Comparison of ENCODE assay signal across 8 cellular contexts in the genomic region with DNA sequence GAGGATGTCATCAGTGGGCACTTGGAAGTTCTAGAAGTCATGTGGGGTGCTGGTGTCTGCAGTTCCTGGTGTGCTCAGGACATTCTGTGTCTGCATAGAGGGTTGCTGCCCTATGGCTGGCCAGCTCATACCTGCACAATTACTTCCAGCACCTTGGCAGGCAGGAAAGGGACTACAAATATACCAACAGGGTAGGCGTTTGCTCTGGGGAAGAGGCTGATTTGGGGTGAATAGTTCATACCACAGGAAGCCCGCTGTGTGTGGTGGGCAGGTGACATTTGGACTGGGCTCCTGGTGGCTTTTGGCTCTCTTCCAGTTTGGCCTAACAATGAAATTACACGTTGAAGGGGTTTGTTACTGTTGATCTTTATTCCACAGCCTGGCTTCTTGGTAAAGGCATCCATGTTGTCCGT.
A peak's percentile ranks its signal among the peaks of the same experiment; 100 is the strongest.
DNase-seq lines count a peak whose midpoint lies in the region; ATAC-seq and TF ChIP-seq lines count a peak whose summit lies in the region.

No MANE protein-coding gene starts in this region.

- H3K36me3 Mint-ChIP-seq in natural killer cell treated with Interleukin-12 subunit alpha and Interleukin-12 subunit beta and Interleukin-15 and Interleukin-18, amount 100 ng/mL, for 72 hours, result no peaks in the 10 kb centered on the region

- peaks cover 34% of the 10 kb centered on the region for H3K4me1 ChIP-seq in HUES48 (ENCODE audit: control insufficient read depth, insufficient read depth, low read length)
- H3K4me1 ChIP-seq in gastroesophageal sphincter, result peaks cover 0 to 8% (median 0%) of the 10 kb centered on the region in 3 donors

- no peak for ATAC-seq in GM18505 (IDR thresholded peaks at IDR 0.05; ENCODE audit: unreplicated experiment)
- ATAC-seq in natural killer cell treated with Interleukin-12 subunit alpha and Interleukin-12 subunit beta and Interleukin-15 and Interleukin-18, amount 100 ng/mL, for 72 hours, result peak in 1 of 2 donors; percentile 24
- ATAC-seq in gastroesophageal sphincter, result no peak
- no peak for ATAC-seq in GM21528 (IDR thresholded peaks at IDR 0.05; ENCODE audit: low FRiP score, unreplicated experiment)
- no peak for ATAC-seq in GM21526 (IDR thresholded peaks at IDR 0.05; ENCODE audit: low FRiP score, unreplicated experiment)

- peak; percentile 16 for DNase-seq in activated effector memory CD4-positive, alpha-beta T cell treated with Interleukin-2 at 50 U/mL for 16 hours
- no peak for DNase-seq in natural killer cell treated with Interleukin-12 subunit alpha and Interleukin-12 subunit beta and Interleukin-15 and Interleukin-18, amount 100 ng/mL, for 72 hours (ENCODE audit: low spot score)
- DNase-seq in GM13977 (ENCODE audit: low spot score), result no peak

- no peak overlapping the region for H3K9ac ChIP-seq in HUES48 (ENCODE audit: low read depth, low read length)

- H3K27ac Mint-ChIP-seq in natural killer cell treated with Interleukin-12 subunit alpha and Interleukin-12 subunit beta and Interleukin-15 and Interleukin-18, amount 100 ng/mL, for 72 hours, result peak overlapping the region; percentile 8 to 38

- TF ChIP-seq CTCF in gastroesophageal sphincter (IDR thresholded peaks at IDR 0.05), result no peak
- TF ChIP-seq CTCF in GM13977 (IDR thresholded peaks at IDR 0.05; ENCODE audit: extremely low read depth, insufficient read depth, missing control alignments), result no peak

- WGBS in gastroesophageal sphincter (ENCODE audit: low coverage in 1 of 2), 2 donors, result 78 to 83% methylated on average over 3 of the region's 4 CpGs

- in situ Hi-C loops in GM13977 (cut with MboI; ENCODE audit: low pct_unique_long_range_greater_than_20kb, low sequenced_read_pairs, unreplicated experiment), result no loop called here

- peak overlapping the region; percentile 28 for H3K4me3 Mint-ChIP-seq in natural killer cell treated with Interleukin-12 subunit alpha and Interleukin-12 subunit beta and Interleukin-15 and Interleukin-18, amount 100 ng/mL, for 72 hours

- H3K9me3 Mint-ChIP-seq in natural killer cell treated with Interleukin-12 subunit alpha and Interleukin-12 subunit beta and Interleukin-15 and Interleukin-18, amount 100 ng/mL, for 72 hours, result no peaks in the 10 kb centered on the region

- H3K27me3 ChIP-seq in HUES48 (ENCODE audit: control insufficient read depth, insufficient read depth, low read length) (no peaks in the 10 kb centered on the region), gastroesophageal sphincter (no peaks in the 10 kb centered on the region)

- H3K9me3 ChIP-seq in HUES48 (ENCODE audit: control insufficient read depth, insufficient read depth, low read length) (no peaks in the 10 kb centered on the region), gastroesophageal sphincter (no peaks in the 10 kb centered on the region)

- H3K4me3 ChIP-seq in HUES48 (ENCODE audit: low read depth, low read length) (no peak overlapping the region), gastroesophageal sphincter (no peak overlapping the region)

- TF ChIP-seq EP300 in gastroesophageal sphincter (IDR thresholded peaks at IDR 0.05), result no peak

- TF ChIP-seq POLR2A in GM18505 (IDR thresholded peaks at IDR 0.05; ENCODE audit: borderline replicate concordance, extremely low read depth, insufficient read depth, insufficient read length) (peak; percentile 23), gastroesophageal sphincter (IDR thresholded peaks at IDR 0.05) (no peak)

- no peaks in the 10 kb centered on the region for H3K27me3 Mint-ChIP-seq in natural killer cell treated with Interleukin-12 subunit alpha and Interleukin-12 subunit beta and Interleukin-15 and Interleukin-18, amount 100 ng/mL, for 72 hours

- peak overlapping the region; percentile 94 for H3K27ac ChIP-seq in HUES48 (ENCODE audit: low read depth, low read length)
- H3K27ac ChIP-seq in gastroesophageal sphincter, result no peak overlapping the region

- H3K4me1 Mint-ChIP-seq in natural killer cell treated with Interleukin-12 subunit alpha and Interleukin-12 subunit beta and Interleukin-15 and Interleukin-18, amount 100 ng/mL, for 72 hours (ENCODE audit: low read depth in 2 of 2), result peaks cover 29 to 34% of the 10 kb centered on the region in 2 donors

- no peaks in the 10 kb centered on the region for H3K36me3 ChIP-seq in HUES48 (ENCODE audit: control insufficient read depth, insufficient read depth, low read length)
- no peaks in the 10 kb centered on the region for H3K36me3 ChIP-seq in gastroesophageal sphincter
